ENCODE assay signal across 8 cellular contexts in genomic region chr12:133129368-133130037, GRCh38. TPM values are rescaled to one million over a fixed set of nuclear protein-coding genes. Genes with fewer than 3 reads are reported as not detected.
DNase-seq lines count a peak whose midpoint lies in the region; ATAC-seq, FAIRE-seq and TF ChIP-seq lines count a peak whose summit lies in the region.

No MANE protein-coding gene starts in this region.

- peak overlapping the region; percentile 80 for H3K4me3 ChIP-seq in ovary

- POLR2A ChIA-PET in CD4-positive, alpha-beta T cell (lab: Charles Lee) = interaction anchor here (0.6 to 2.8 kb wide), 8 partner anchors 12 to 244 kb away, joined by 3 to 27 read pairs (median 10); partner anchors contain the start of genes ZNF140, ZNF26, ZNF268 and ZNF84

- CTCF ChIA-PET in CD4-positive, alpha-beta T cell (lab: Charles Lee) = interaction anchor here (0.7 to 2.4 kb wide), 2 partner anchors 52 to 115 kb away, joined by 5 to 9 read pairs; partner anchors contain the start of gene ZNF268

- peaks cover 17% of the 10 kb centered on the region for H3K9me3 Mint-ChIP-seq in CD4-positive, alpha-beta T cell

- H3K9me3 ChIP-seq in CD4-positive, alpha-beta T cell (ENCODE audit: control insufficient read depth, low read length) = peaks cover 73% of the 10 kb centered on the region
- peaks cover 3 to 41% of the 10 kb centered on the region in 2 donors for H3K9me3 ChIP-seq in ovary

- H3K36me3 Mint-ChIP-seq in CD4-positive, alpha-beta T cell (ENCODE audit: low read depth) = peaks cover 98% of the 10 kb centered on the region

- FAIRE-seq in GM12892 (lab: Jason Lieb, UNC) = no peak

- peak in 1 of 10 experiments; percentile 7 for DNase-seq in CD4-positive, alpha-beta T cell
- DNase-seq in fibroblast of peridontal ligament (ENCODE audit: extremely low read depth) (peak; percentile 29), ovary (peak in 2 of 5 donors; percentile 24 to 35), GM12892 (ENCODE audit: insufficient read length) (no peak), COR-L47 (lab: John Stamatoyannopoulos, UW) (no peak)

- H3K36me3 ChIP-seq in ovary = no peaks in the 10 kb centered on the region

- no peak for TF ChIP-seq EP300 in ovary (IDR thresholded peaks at IDR 0.05)

- H3K4me1 ChIP-seq in ovary (ENCODE audit: insufficient read depth) = no peaks in the 10 kb centered on the region

- WGBS in ovary, 3 donors = 17 to 20% (median 20%) methylated on average over 26 of the region's 26 CpGs

- TF ChIP-seq POLR2A in ovary (IDR thresholded peaks at IDR 0.05) (no peak), GM12892 (IDR thresholded peaks at IDR 0.05; ENCODE audit: low read depth, low read length) (no peak)

- TF ChIP-seq CTCF in CD4-positive, alpha-beta T cell (IDR thresholded peaks at IDR 0.05) = no peak
- no peak for TF ChIP-seq CTCF in VCaP (conservative IDR thresholded peaks at IDR 0.05)
- no peak for TF ChIP-seq CTCF in ovary (IDR thresholded peaks at IDR 0.05)

- ATAC-seq in CD4-positive, alpha-beta T cell (ENCODE audit: poor library complexity) = peak; percentile 6
- ATAC-seq in HG02870 (IDR thresholded peaks at IDR 0.05; ENCODE audit: unreplicated experiment) (peak; percentile 7), HG03520 (IDR thresholded peaks at IDR 0.05; ENCODE audit: unreplicated experiment) (no peak)

- H3K27me3 ChIP-seq in CD4-positive, alpha-beta T cell (ENCODE audit: control insufficient read depth, insufficient read depth, low read length) = no peaks in the 10 kb centered on the region
- H3K27me3 ChIP-seq in ovary = no peaks in the 10 kb centered on the region

- H3K4me3 Mint-ChIP-seq in CD4-positive, alpha-beta T cell = peak overlapping the region; percentile 94

- H3K4me1 Mint-ChIP-seq in CD4-positive, alpha-beta T cell (ENCODE audit: low read depth) = peaks cover 26% of the 10 kb centered on the region

- no peaks in the 10 kb centered on the region for H3K27me3 Mint-ChIP-seq in CD4-positive, alpha-beta T cell

- peak overlapping the region; percentile 99 for H3K27ac ChIP-seq in CD4-positive, alpha-beta T cell (ENCODE audit: low read depth, low read length)
- H3K27ac ChIP-seq in VCaP (peak overlapping the region; percentile 90), ovary (peak overlapping the region; percentile 95)

- H3K27ac Mint-ChIP-seq in CD4-positive, alpha-beta T cell = peak overlapping the region; percentile 99

- intact Hi-C loops in CD4-positive, alpha-beta T cell (cut with DNase I, micrococcal nuclease) = loop anchor here (1.0 to 5.0 kb wide), 4 partner anchors 49 to 142 kb away; partner anchors contain the start of genes ZNF140 (in 2 of the 2), ZNF268 (in 2 of the 2), ZNF84 (in 2 of the 2) and ZNF26 (in 1 of the 2)
- intact Hi-C loops in ovary (cut with DNase I) = loop anchor here in 1 of 4 donors (5.0 kb wide), 1 partner anchor 47 kb away; the partner anchor contains the start of gene ZNF140

RNA-seq across cellular contexts. Expression of gene ZNF891, which starts 0.6 kb away (rescaled TPM):
- 1 to 10 TPM; 4.5 TPM for total RNA-seq in CD4-positive, alpha-beta T cell
- total RNA-seq in ovary = 1 to 10 TPM; 4.1 to 5.5 (median 4.7) TPM
- polyA plus RNA-seq in ovary = 1 to 10 TPM; 1.2 to 2.9 TPM
- 1.1 TPM for polyA plus RNA-seq in GM12892 (2012; ENCODE audit: missing spikeins)

RNA-seq across cellular contexts. Expression of gene ZNF10, which starts 0.9 kb away (rescaled TPM):
- 10 to 100 TPM; 43.3 to 47.8 TPM for total RNA-seq in CD4-positive, alpha-beta T cell
- total RNA-seq in ovary = 10 to 100 TPM; 13.6 to 38.8 (median 22.0) TPM
- polyA plus RNA-seq in ovary = 10 to 100 TPM in 1 of 2 donors, 1 to 10 TPM in 1; 9.6 to 10.4 TPM
- polyA plus RNA-seq in GM12892 (2012; ENCODE audit: missing spikeins) = 1.7 TPM

RNA-seq across cellular contexts. Expression of gene ZNF140, which starts 48.8 kb away (rescaled TPM):
- 1 to 10 TPM; 6.6 to 8.5 TPM for total RNA-seq in CD4-positive, alpha-beta T cell
- total RNA-seq in ovary = 10 to 100 TPM; 17.8 to 26.3 (median 19.9) TPM
- 10 to 100 TPM; 21.1 to 21.5 TPM for polyA plus RNA-seq in ovary
- polyA plus RNA-seq in GM12892 (2012; ENCODE audit: missing spikeins) = 11.2 TPM

RNA-seq across cellular contexts. Expression of gene ZNF268, which starts 51.8 kb away (rescaled TPM):
- 10 to 100 TPM; 15.1 to 17.6 TPM for total RNA-seq in CD4-positive, alpha-beta T cell
- 10 to 100 TPM; 16.0 to 35.5 (median 24.8) TPM for total RNA-seq in ovary
- 10 to 100 TPM in 1 of 2 donors, 1 to 10 TPM in 1; 6.3 to 10.7 TPM for polyA plus RNA-seq in ovary
- 7.9 TPM for polyA plus RNA-seq in GM12892 (2012; ENCODE audit: missing spikeins)
